ENCODE assay signal across 35 cellular contexts in the genomic region with DNA sequence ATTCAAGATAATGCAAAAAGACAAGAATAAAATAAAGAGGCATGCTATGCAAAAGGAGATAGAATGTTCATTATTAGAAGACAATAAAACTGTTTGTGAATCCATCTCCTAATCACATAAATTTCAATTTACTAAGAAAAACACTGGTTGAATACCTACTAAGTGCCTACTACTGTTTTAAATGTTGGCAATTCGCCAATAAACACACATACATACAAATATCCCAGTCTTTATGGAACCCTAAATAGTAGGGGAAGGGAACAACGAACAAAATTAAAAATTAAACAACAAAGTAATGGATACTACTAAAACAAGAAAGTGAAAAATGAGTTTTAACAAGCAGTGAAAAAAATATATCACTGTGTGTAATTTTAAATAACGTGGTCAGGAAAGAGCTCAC.
"Had no signal": no experiment of that assay in that cellular context is flagged by ENCODE, and none has a peak within 500 bp of the region (broad histone marks: within the 10 kb centered on the region; RNA-seq: fewer than 3 reads in every experiment).

No MANE protein-coding gene starts in this region.

- H3K27me3 ChIP-seq: MG63 had no signal

- H3K36me3 ChIP-seq: MG63 had no signal

- DNase-seq: Kasumi-1, MG63, MV-4-11, NCI-H1048, NCI-H1092, NCI-H1092 treated with DMSO at 0.1 percent for 48 hours, NCI-H1105, NCI-H1105 treated with DMSO at 0.1 percent for 48 hours, NCI-H1417, NCI-H1417 treated with DMSO at 0.1 percent for 48 hours, NCI-H1436, NCI-H1436 treated with DMSO at 0.1 percent for 48 hours, NCI-H146, NCI-H1694, NCI-H1694 treated with DMSO at 0.1 percent for 48 hours, NCI-H187, NCI-H187 treated with DMSO at 0.1 percent for 48 hours, NCI-H1930, NCI-H2029, NCI-H2029 treated with DMSO at 0.1 percent for 48 hours, NCI-H2081, NCI-H2081 treated with DMSO at 0.1 percent for 48 hours, NCI-H2107, NCI-H2171, NCI-H2171 treated with DMSO at 0.1 percent for 48 hours, NCI-H2227 treated with DMSO at 0.1 percent for 48 hours, NCI-H226, NCI-H345, NCI-H446, NCI-H446 treated with DMSO at 0.1 percent for 48 hours, NCI-H510A, NCI-H510A treated with DMSO at 0.1 percent for 48 hours, NCI-H524, NCI-H524 treated with DMSO at 0.1 percent for 48 hours, NCI-H526 had no signal

- H3K9me3 ChIP-seq: MG63 had no signal

- H3K4me3 ChIP-seq: MG63 had no signal
